ENCODE assay signal across 7 cellular contexts in the genomic region with DNA sequence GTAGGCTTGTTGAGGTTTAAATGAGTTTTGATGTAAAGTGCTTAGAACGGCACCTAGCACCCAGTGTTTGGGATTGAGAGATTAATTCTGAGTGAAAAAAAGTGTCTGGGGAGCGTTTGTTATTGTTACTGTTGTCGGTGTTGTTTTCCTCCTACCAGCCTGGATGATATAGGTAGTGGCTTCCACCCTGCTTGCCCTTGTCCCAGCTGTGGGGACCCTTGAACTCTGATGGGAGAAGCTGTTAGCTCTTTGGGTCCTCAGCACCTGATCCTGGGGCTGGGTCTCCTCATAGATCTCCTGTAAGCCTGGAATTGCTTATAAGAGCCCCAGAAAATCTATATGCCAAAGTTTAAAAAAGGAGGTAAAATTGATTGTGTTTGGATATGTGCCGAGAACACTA. TPM values are rescaled to one million over a fixed set of nuclear protein-coding genes. Genes with fewer than 3 reads are reported as not detected.
A peak's percentile ranks its signal among the peaks of the same experiment; 100 is the strongest.
DNase-seq lines count a peak whose midpoint lies in the region; ATAC-seq and TF ChIP-seq lines count a peak whose summit lies in the region.

No MANE protein-coding gene starts in this region.

- TF ChIP-seq CTCF in RWPE1 (conservative IDR thresholded peaks at IDR 0.05; ENCODE audit: low read depth): no peak
- no peak for TF ChIP-seq CTCF in esophagus muscularis mucosa (IDR thresholded peaks at IDR 0.05)

- ATAC-seq in stimulated activated naive B cell treated with anti-CD40 and anti-IgM and Interleukin-4, amounts not matched to agents 10 μg/mL and 1 μg/mL and 100 μg/mL, for 72 hours (replicated peaks): no peak
- ATAC-seq in GM18511 (IDR thresholded peaks at IDR 0.05; ENCODE audit: unreplicated experiment) (no peak), HG02840 (IDR thresholded peaks at IDR 0.05; ENCODE audit: low FRiP score, unreplicated experiment) (no peak)

- H3K4me2 ChIP-seq in GM23248 (ENCODE audit: unreplicated experiment): peak overlapping the region; percentile 23

- no peaks in the 10 kb centered on the region for H3K27me3 ChIP-seq in GM23248 (replicated peaks; ENCODE audit: insufficient read depth)
- peaks cover 0 to 32% (median 0%) of the 10 kb centered on the region in 4 donors for H3K27me3 ChIP-seq in esophagus muscularis mucosa

- H3K9me3 ChIP-seq in GM23248 (ENCODE audit: low read depth) (no peaks in the 10 kb centered on the region), esophagus muscularis mucosa (no peaks in the 10 kb centered on the region)

- peaks cover 3% of the 10 kb centered on the region; the same call in 1 of the 2 replicates for H3F3A ChIP-seq in GM23248 (ENCODE audit: insufficient read depth)

- H3K4me1 ChIP-seq in GM23248 (ENCODE audit: insufficient read depth): peaks cover 44% of the 10 kb centered on the region
- H3K4me1 ChIP-seq in esophagus muscularis mucosa: peaks cover 73 to 80% (median 77%) of the 10 kb centered on the region in 4 donors

- H3K4me3 Mint-ChIP-seq in stimulated activated naive B cell treated with anti-CD40 and anti-IgM and Interleukin-4, amounts not matched to agents 10 μg/mL and 1 μg/mL and 100 μg/mL, for 72 hours: peak overlapping the region; percentile 90 to 99

- peaks cover 30 to 47% of the 10 kb centered on the region in 2 donors for H3K36me3 Mint-ChIP-seq in stimulated activated naive B cell treated with anti-CD40 and anti-IgM and Interleukin-4, amounts not matched to agents 10 μg/mL and 1 μg/mL and 100 μg/mL, for 72 hours

- CTCF ChIA-PET in RWPE1 (lab: Yijun Ruan, JAX): interaction anchor here (1.6 kb wide), 1 partner anchor 9 kb away, joined by 7 read pairs; no protein-coding TSS in a partner anchor

- H3K4me1 Mint-ChIP-seq in stimulated activated naive B cell treated with anti-CD40 and anti-IgM and Interleukin-4, amounts not matched to agents 10 μg/mL and 1 μg/mL and 100 μg/mL, for 72 hours: peaks cover 80 to 94% of the 10 kb centered on the region in 2 donors

- no peaks in the 10 kb centered on the region for H3K9me2 ChIP-seq in GM23248 (ENCODE audit: insufficient read depth)

- no peak overlapping the region for H2AFZ ChIP-seq in GM23248

- H4K20me1 ChIP-seq in GM23248 (ENCODE audit: insufficient read depth): no peaks in the 10 kb centered on the region

- H3K27ac ChIP-seq in GM23248: no peak overlapping the region
- H3K27ac ChIP-seq in RWPE1: peak overlapping the region; percentile 94
- peak overlapping the region; percentile 69 to 80 (median 74) for H3K27ac ChIP-seq in esophagus muscularis mucosa (replicated peaks in 1 of 4)

- H3K4me3 ChIP-seq in GM23248: no peak overlapping the region
- H3K4me3 ChIP-seq in esophagus muscularis mucosa: peak overlapping the region; percentile 21 to 43 (median 27)

- TF ChIP-seq EP300 in esophagus muscularis mucosa (IDR thresholded peaks at IDR 0.05): no peak

- H3K79me2 ChIP-seq in GM23248 (ENCODE audit: insufficient read depth): no peaks in the 10 kb centered on the region

- intact Hi-C loops in esophagus muscularis mucosa (cut with DNase I): no loop called here

- H3K9ac ChIP-seq in GM23248: no peak overlapping the region

- H3K9me3 Mint-ChIP-seq in stimulated activated naive B cell treated with anti-CD40 and anti-IgM and Interleukin-4, amounts not matched to agents 10 μg/mL and 1 μg/mL and 100 μg/mL, for 72 hours: no peaks in the 10 kb centered on the region

- H3K27me3 Mint-ChIP-seq in stimulated activated naive B cell treated with anti-CD40 and anti-IgM and Interleukin-4, amounts not matched to agents 10 μg/mL and 1 μg/mL and 100 μg/mL, for 72 hours: no peaks in the 10 kb centered on the region

- in situ Hi-C loops in GM23248 (cut with MboI): loop anchor here (10.0 kb wide), 1 partner anchor 168 kb away; no protein-coding TSS in a partner anchor

- no peaks in the 10 kb centered on the region for H3K36me3 ChIP-seq in GM23248 (ENCODE audit: low read depth)
- no peaks in the 10 kb centered on the region for H3K36me3 ChIP-seq in esophagus muscularis mucosa

- no peak for TF ChIP-seq POLR2A in esophagus muscularis mucosa (IDR thresholded peaks at IDR 0.05; ENCODE audit: low read depth)

- DNase-seq in GM23248 (no peak), RWPE1 (ENCODE audit: low spot score) (no peak), esophagus muscularis mucosa (ENCODE audit: extremely low spot score) (no peak), NCI-H748 treated with DMSO at 0.1 percent for 48 hours (lab: John Stamatoyannopoulos, UW) (no peak)
- no peak for DNase-seq in stimulated activated naive B cell treated with anti-CD40 and anti-IgM and Interleukin-4, amounts not matched to agents 10 μg/mL and 1 μg/mL and 100 μg/mL, for 72 hours

- H3K27ac Mint-ChIP-seq in stimulated activated naive B cell treated with anti-CD40 and anti-IgM and Interleukin-4, amounts not matched to agents 10 μg/mL and 1 μg/mL and 100 μg/mL, for 72 hours: peak overlapping the region; percentile 97

- 85 to 95% methylated on average over 4 of the region's 4 CpGs for WGBS in GM23248 (ENCODE audit: low coverage in 1 of 2, low lambda C conversion rate in 2 of 2, missing lambda C conversion rate in 2 of 2), 2 experiments
- WGBS in esophagus muscularis mucosa: 59% methylated on average over 4 of the region's 4 CpGs

- POLR2A ChIA-PET in RWPE1 (lab: Yijun Ruan, JAX; ENCODE audit: low non-redundant PET): interaction anchor here (0.6 kb wide), 1 partner anchor 71 kb away, joined by 5 read pairs; no protein-coding TSS in a partner anchor

RNA-seq across cellular contexts. Expression of a gene that starts 4.9 kb away (rescaled TPM):
- 4.2 and 10.5 TPM in 2 replicates for total RNA-seq in GM23248 (2014; rRNA removed; shearing (Covaris generic))
- polyA plus RNA-seq in GM23248 (2016; fragmentation: Nextera tagmentation; extraction: Ambion mirVana): 1.4 and 1.7 TPM in 2 replicates
- 10 to 100 TPM; 11.0 to 26.7 (median 19.6) TPM for total RNA-seq in esophagus muscularis mucosa

RNA-seq across cellular contexts. Expression of a gene that starts 35.3 kb away (rescaled TPM):
- not detected in 2 replicates for total RNA-seq in GM23248 (2014; rRNA removed; shearing (Covaris generic))
- not detected in 2 replicates for polyA plus RNA-seq in GM23248 (2016; fragmentation: Nextera tagmentation; extraction: Ambion mirVana)
- total RNA-seq in esophagus muscularis mucosa: not detected
